10 cellular contexts compared by ENCODE assay signal in the genomic region with DNA sequence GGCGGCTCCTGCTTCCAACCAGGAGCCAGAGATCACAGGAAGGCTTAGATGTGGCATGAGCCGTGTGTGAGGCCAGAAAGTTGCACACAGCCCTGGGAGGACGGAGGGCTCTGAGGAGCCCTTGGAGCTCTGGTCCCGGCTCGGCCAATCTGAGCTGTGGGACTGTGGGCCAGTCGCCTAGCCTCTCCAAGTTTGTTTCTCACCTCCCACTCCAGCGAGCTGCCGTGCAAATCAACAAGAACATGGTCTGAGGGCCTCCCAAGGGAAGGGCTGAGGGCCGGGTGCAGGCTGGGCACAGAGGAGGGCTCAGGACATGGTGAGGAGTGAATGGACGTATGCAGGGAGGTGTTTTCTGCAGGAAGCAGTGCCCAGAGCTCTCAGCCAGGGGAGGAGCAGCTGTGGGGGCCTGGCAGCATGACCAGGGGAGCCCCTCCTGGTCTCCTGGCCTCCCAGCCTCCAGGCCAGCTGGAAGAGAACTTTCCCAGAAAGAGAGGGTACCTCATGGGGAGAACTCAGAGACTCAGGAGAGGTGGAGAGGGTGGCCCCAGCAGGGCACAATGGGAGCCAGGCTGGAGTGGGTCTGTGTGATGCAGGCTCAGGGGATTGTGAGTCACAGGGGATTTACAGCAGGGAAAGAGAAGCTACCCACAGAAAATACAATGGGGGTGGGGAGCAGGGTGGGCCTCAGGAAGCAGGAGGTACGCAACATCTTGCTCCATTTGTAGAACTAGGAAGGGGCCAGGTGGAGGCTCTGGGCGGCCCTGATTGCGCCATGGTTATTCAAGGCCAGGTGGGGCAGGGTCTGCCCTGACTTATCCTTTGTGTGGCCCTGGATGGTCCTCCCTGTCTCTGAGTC. TPM values are rescaled to one million over a fixed set of nuclear protein-coding genes. Genes with fewer than 3 reads are reported as not detected.
DNase-seq lines count a peak whose midpoint lies in the region; ATAC-seq and TF ChIP-seq lines count a peak whose summit lies in the region.
"Had no signal": no experiment of that assay in that cellular context is flagged by ENCODE, and none has a peak within 500 bp of the region (broad histone marks: within the 10 kb centered on the region; RNA-seq: fewer than 3 reads in every experiment).

No MANE protein-coding gene starts in this region.

- peaks cover 58% of the 10 kb centered on the region for H3K36me3 Mint-ChIP-seq in activated CD4-positive, alpha-beta T cell treated with anti-CD3 and anti-CD28 coated beads, Interleukin-2, amount 10 ng/mL, durations not matched to agents 7 days and 5 days (ENCODE audit: low read depth)
- H3K36me3 Mint-ChIP-seq in effector memory CD8-positive, alpha-beta T cell (ENCODE audit: insufficient read depth), result peaks cover 63% of the 10 kb centered on the region
- H3K36me3 Mint-ChIP-seq in stimulated activated naive CD8-positive, alpha-beta T cell treated with anti-CD3 and anti-CD28 coated beads, Interleukin-15, Interleukin-2, amounts not matched to agents 100 ng/mL and 50 ng/mL, for 24 hours (ENCODE audit: low read depth), result peaks cover 49% of the 10 kb centered on the region

- WGBS in heart right ventricle, 2 donors, result 77 to 85% methylated on average over 13 of the region's 13 CpGs

- H3K27ac Mint-ChIP-seq in activated CD4-positive, alpha-beta T cell treated with anti-CD3 and anti-CD28 coated beads, Interleukin-2, amount 10 ng/mL, durations not matched to agents 7 days and 5 days, result peak overlapping the region; percentile 98
- H3K27ac Mint-ChIP-seq in effector memory CD8-positive, alpha-beta T cell, result peak overlapping the region; percentile 96 to 97
- H3K27ac Mint-ChIP-seq in stimulated activated naive CD8-positive, alpha-beta T cell treated with anti-CD3 and anti-CD28 coated beads, Interleukin-15, Interleukin-2, amounts not matched to agents 100 ng/mL and 50 ng/mL, for 24 hours, result peak overlapping the region; percentile 98

- peak; percentile 18 for DNase-seq in left cardiac atrium
- DNase-seq in heart right ventricle, result no peak
- DNase-seq in activated CD4-positive, alpha-beta T cell treated with anti-CD3 and anti-CD28 coated beads, Interleukin-2, amount 10 ng/mL, durations not matched to agents 7 days and 5 days, result no peak
- no peak for DNase-seq in effector memory CD8-positive, alpha-beta T cell
- DNase-seq in NCI-H146 (lab: John Stamatoyannopoulos, UW), result no peak
- DNase-seq: NCI-H1417 treated with DMSO at 0.1 percent for 48 hours had no signal

- ATAC-seq in left cardiac atrium, result no peak
- no peak for ATAC-seq in heart right ventricle
- ATAC-seq in effector memory CD8-positive, alpha-beta T cell (replicated peaks), result no peak
- no peak for ATAC-seq in HG02970 (IDR thresholded peaks at IDR 0.05; ENCODE audit: low FRiP score, unreplicated experiment)
- ATAC-seq in GM21528 (IDR thresholded peaks at IDR 0.05; ENCODE audit: low FRiP score, unreplicated experiment), result no peak

- CTCF ChIA-PET in activated CD4-positive, alpha-beta T cell treated with anti-CD3 and anti-CD28 coated beads, Interleukin-2, amount 10 ng/mL, durations not matched to agents 7 days and 5 days (lab: Charles Lee), result interaction anchor here (1.0 to 1.7 kb wide), 3 partner anchors 17 to 169 kb away, joined by 3 read pairs; no protein-coding TSS in a partner anchor

- no peak for TF ChIP-seq CTCF in heart right ventricle (IDR thresholded peaks at IDR 0.05)

- no peak overlapping the region for H3K4me3 ChIP-seq in heart right ventricle

- POLR2A ChIA-PET in activated CD4-positive, alpha-beta T cell treated with anti-CD3 and anti-CD28 coated beads, Interleukin-2, amount 10 ng/mL, durations not matched to agents 7 days and 5 days (lab: Charles Lee), result interaction anchor here (0.6 kb wide), 1 partner anchor 15 kb away, joined by 3 read pairs; no protein-coding TSS in a partner anchor

- no peaks in the 10 kb centered on the region for H3K27me3 Mint-ChIP-seq in activated CD4-positive, alpha-beta T cell treated with anti-CD3 and anti-CD28 coated beads, Interleukin-2, amount 10 ng/mL, durations not matched to agents 7 days and 5 days
- H3K27me3 Mint-ChIP-seq in effector memory CD8-positive, alpha-beta T cell, result no peaks in the 10 kb centered on the region
- no peaks in the 10 kb centered on the region for H3K27me3 Mint-ChIP-seq in stimulated activated naive CD8-positive, alpha-beta T cell treated with anti-CD3 and anti-CD28 coated beads, Interleukin-15, Interleukin-2, amounts not matched to agents 100 ng/mL and 50 ng/mL, for 24 hours

- intact Hi-C loops in left cardiac atrium (cut with DNase I), result loop anchor here in 1 of 2 donors (10.0 kb wide), 1 partner anchor 525 kb away; no protein-coding TSS in a partner anchor
- intact Hi-C loops in heart right ventricle (cut with DNase I), result loop anchor here in 7 of 10 donors (5.0 to 10.0 kb wide), 5 partner anchors 45 to 528 kb away; no protein-coding TSS in a partner anchor

- H3K27ac ChIP-seq in heart right ventricle, result peak overlapping the region in 1 of 10 donors; percentile 57
- H3K27ac ChIP-seq: epithelial cell of prostate had no signal

- no peaks in the 10 kb centered on the region for H3K9me3 ChIP-seq in heart right ventricle

- H3K27me3 ChIP-seq in heart right ventricle, result no peaks in the 10 kb centered on the region

- H3K4me1 Mint-ChIP-seq in activated CD4-positive, alpha-beta T cell treated with anti-CD3 and anti-CD28 coated beads, Interleukin-2, amount 10 ng/mL, durations not matched to agents 7 days and 5 days, result peaks cover 88% of the 10 kb centered on the region
- peaks cover 79 to 80% of the 10 kb centered on the region in 2 donors for H3K4me1 Mint-ChIP-seq in effector memory CD8-positive, alpha-beta T cell (ENCODE audit: low read depth in 2 of 2)
- H3K4me1 Mint-ChIP-seq in stimulated activated naive CD8-positive, alpha-beta T cell treated with anti-CD3 and anti-CD28 coated beads, Interleukin-15, Interleukin-2, amounts not matched to agents 100 ng/mL and 50 ng/mL, for 24 hours (ENCODE audit: low read depth), result peaks cover 97% of the 10 kb centered on the region

- H3K36me3 ChIP-seq in heart right ventricle, result peaks cover 0 to 16% (median 0%) of the 10 kb centered on the region in 9 donors

- H3K9me3 Mint-ChIP-seq in activated CD4-positive, alpha-beta T cell treated with anti-CD3 and anti-CD28 coated beads, Interleukin-2, amount 10 ng/mL, durations not matched to agents 7 days and 5 days, result no peaks in the 10 kb centered on the region
- H3K9me3 Mint-ChIP-seq in effector memory CD8-positive, alpha-beta T cell, result no peaks in the 10 kb centered on the region
- no peaks in the 10 kb centered on the region for H3K9me3 Mint-ChIP-seq in stimulated activated naive CD8-positive, alpha-beta T cell treated with anti-CD3 and anti-CD28 coated beads, Interleukin-15, Interleukin-2, amounts not matched to agents 100 ng/mL and 50 ng/mL, for 24 hours

- peaks cover 0 to 76% (median 11%) of the 10 kb centered on the region in 9 donors for H3K4me1 ChIP-seq in heart right ventricle

- no peak overlapping the region for H3K4me3 Mint-ChIP-seq in activated CD4-positive, alpha-beta T cell treated with anti-CD3 and anti-CD28 coated beads, Interleukin-2, amount 10 ng/mL, durations not matched to agents 7 days and 5 days
- peak overlapping the region; percentile 71 to 83 for H3K4me3 Mint-ChIP-seq in effector memory CD8-positive, alpha-beta T cell
- peak overlapping the region; percentile 59 for H3K4me3 Mint-ChIP-seq in stimulated activated naive CD8-positive, alpha-beta T cell treated with anti-CD3 and anti-CD28 coated beads, Interleukin-15, Interleukin-2, amounts not matched to agents 100 ng/mL and 50 ng/mL, for 24 hours

RNA-seq across cellular contexts. Expression of a gene that starts 24.8 kb away (rescaled TPM):
- 10 to 100 TPM in 1 of 2 donors, 1 to 10 TPM in 1; 6.1 to 14.1 TPM for total RNA-seq in left cardiac atrium
- total RNA-seq in heart right ventricle, result 10 to 100 TPM in 1 of 10 donors, 1 to 10 TPM in 8, not detected in 1; 1.3 to 10.4 (median 2.9) TPM
- polyA plus RNA-seq in heart right ventricle, result 1 to 10 TPM; 2.4 to 7.8 TPM
- 100 to 1,000 TPM; 135 to 176 TPM for total RNA-seq in activated CD4-positive, alpha-beta T cell treated with anti-CD3 and anti-CD28 coated beads, Interleukin-2, amount 10 ng/mL, durations not matched to agents 7 days and 5 days

RNA-seq across cellular contexts. Expression of a gene that starts 51.2 kb away (rescaled TPM):
- 100 to 1,000 TPM; 143 to 151 TPM for total RNA-seq in left cardiac atrium
- 100 to 1,000 TPM in 5 of 10 donors, 10 to 100 TPM in 5; 82.6 to 118 (median 98.7) TPM for total RNA-seq in heart right ventricle
- 100 to 1,000 TPM in 1 of 2 donors, 10 to 100 TPM in 1; 52.2 to 159 TPM for polyA plus RNA-seq in heart right ventricle
- 10 to 100 TPM; 14.5 to 16.7 TPM for total RNA-seq in activated CD4-positive, alpha-beta T cell treated with anti-CD3 and anti-CD28 coated beads, Interleukin-2, amount 10 ng/mL, durations not matched to agents 7 days and 5 days

Comparison
In these comparisons a context has a peak if more than half of its experiments do, and no peak if none do; other contexts are left out.
1. RNA of a gene that starts 24.8 kb away (total RNA-seq): 135 to 176 TPM in activated CD4-positive, alpha-beta T cell treated with anti-CD3 and anti-CD28 coated beads, Interleukin-2, amount 10 ng/mL, durations not matched to agents 7 days and 5 days; 6.1 to 14.1 TPM in left cardiac atrium and 1.3 to 10.4 TPM in heart right ventricle; every median in the first group is over 4 times any median in the second.
2. RNA of a gene that starts 51.2 kb away (total RNA-seq): 143 to 151 TPM in left cardiac atrium and 82.6 to 118 TPM in heart right ventricle; 14.5 to 16.7 TPM in activated CD4-positive, alpha-beta T cell treated with anti-CD3 and anti-CD28 coated beads, Interleukin-2, amount 10 ng/mL, durations not matched to agents 7 days and 5 days; every median in the first group is over 4 times any median in the second.
3. Peak in every context shown above with its lines, with median percentiles within 50 percentile points of each other: H3K27ac Mint-ChIP-seq.